ENCODE assay signal across 9 cellular contexts in genomic region chr4:139555073-139555704, GRCh38. TPM values are rescaled to one million over a fixed set of nuclear protein-coding genes. Genes with fewer than 3 reads are reported as not detected.
DNase-seq lines count a peak whose midpoint lies in the region; ATAC-seq, FAIRE-seq and TF ChIP-seq lines count a peak whose summit lies in the region.
"Had no signal": no experiment of that assay in that cellular context is flagged by ENCODE, and none has a peak within 500 bp of the region (broad histone marks: within the 10 kb centered on the region; RNA-seq: fewer than 3 reads in every experiment).

No MANE protein-coding gene starts in this region.

- H3K56ac ChIP-seq in H1 (replicated peaks; ENCODE audit: insufficient read length, low read depth, low read length): peak overlapping the region; percentile 48

- H2BK20ac ChIP-seq in H1 (ENCODE audit: low read length): no peak overlapping the region

- no peak overlapping the region for H2BK120ac ChIP-seq in H1 (replicated peaks; ENCODE audit: low read depth, low read length)

- POLR2A ChIA-PET in AG04449 (lab: Yijun Ruan, JAX) (interaction anchor here (0.9 to 1.2 kb wide), 3 partner anchors 11 to 26 kb away, joined by 3 to 5 read pairs (median 3); no protein-coding TSS in a partner anchor), H1 (lab: Charles Lee; ENCODE audit: partially characterized antibody) (interaction anchor here (1.2 to 1.3 kb wide), 2 partner anchors 25 to 114 kb away, joined by 3 read pairs; no protein-coding TSS in a partner anchor)

- H3K4me1 ChIP-seq in H1 (replicated peaks in 1 of 4; ENCODE audit: control insufficient read depth in 3 of 4, insufficient read depth in 4 of 4, low read length in 3 of 4): peaks cover 0 to 11% (median 8%) of the 10 kb centered on the region in 4 experiments; a peak in 6 of 7 replicates

- no peak overlapping the region for H2BK5ac ChIP-seq in H1 (ENCODE audit: low read depth, low read length)

- H3K27ac ChIP-seq in H1 (ENCODE audit: low read depth, low read length): no peak overlapping the region

- H3K4me2 ChIP-seq in H1 (ENCODE audit: insufficient read depth in 1 of 2, low read depth in 2 of 2, low read length in 2 of 2): peak overlapping the region; percentile 78 to 98

- H3K23ac ChIP-seq in H1 (ENCODE audit: insufficient read length): no peak overlapping the region

- TF ChIP-seq POLR2A in H1 (IDR thresholded peaks at IDR 0.05; ENCODE audit: control extremely low read depth in 1 of 2, low read depth in 2 of 2, low read length in 2 of 2): no peak

- WGBS in H1 (ENCODE audit: extremely low coverage in 1 of 2, insufficient coverage in 1 of 2, insufficient read length in 1 of 2, insufficient replicate concordance in 2 of 2, low coverage in 1 of 2, low lambda C conversion rate in 2 of 2, missing lambda C conversion rate in 1 of 2), 2 experiments: 4% methylated on average over 50 of the region's 53 CpGs; no CpG with 5 or more reads in 1 of the 2 experiments

- FAIRE-seq in H1 (lab: Jason Lieb, UNC): no peak
- FAIRE-seq: GM18507 had no signal

- no peak overlapping the region for H4K5ac ChIP-seq in H1 (ENCODE audit: insufficient read length, low read depth, low read length)

- peak overlapping the region; percentile 90 for H3K4me3 ChIP-seq in AG04449 (ENCODE audit: low read depth, low read length)
- H3K4me3 ChIP-seq in H1 (ENCODE audit: extremely low read depth in 1 of 4, insufficient read depth in 2 of 4, low read depth in 3 of 4, low read length in 4 of 4): peak overlapping the region; percentile 54 to 81 (median 70)

- TF ChIP-seq EP300 in H1 (IDR thresholded peaks at IDR 0.05; ENCODE audit: borderline replicate concordance in 1 of 2, low read depth in 2 of 2, low read length in 2 of 2): peak; percentile 8 to 41; a peak in 2 of 3 replicates

- peaks cover 15 to 44% (median 40%) of the 10 kb centered on the region in 4 experiments for H3K27me3 ChIP-seq in H1 (replicated peaks in 1 of 4; ENCODE audit: control insufficient read depth in 3 of 4, extremely low read depth in 1 of 4, insufficient read depth in 3 of 4, low read length in 3 of 4)

- H3K9ac ChIP-seq in H1 (replicated peaks in 1 of 4; ENCODE audit: extremely low read depth in 1 of 4, low read depth in 3 of 4, low read length in 3 of 4): peak overlapping the region; percentile 1 to 82 (median 75); a peak in 6 of 7 replicates

- H4K91ac ChIP-seq in H1 (replicated peaks; ENCODE audit: insufficient read length, low read length): no peak overlapping the region

- no peak for TF ChIP-seq RAD21 in H1 (IDR thresholded peaks at IDR 0.05 in 1 of 2, conservative IDR thresholded peaks at IDR 0.05 in 1 of 2; ENCODE audit: low read depth in 2 of 2, low read length in 2 of 2)

- peak overlapping the region; percentile 63; the same call in 1 of the 2 replicates for H2BK15ac ChIP-seq in H1 (ENCODE audit: low read length)

- H3K36me3 ChIP-seq in H1 (ENCODE audit: control insufficient read depth in 2 of 4, insufficient read depth in 4 of 4, low read length in 3 of 4): no peaks in the 10 kb centered on the region

- no peak overlapping the region for H2AK5ac ChIP-seq in H1 (ENCODE audit: low read depth, low read length)

- no peak overlapping the region for H3K18ac ChIP-seq in H1 (ENCODE audit: extremely low read depth, low read length)

- H3K4ac ChIP-seq in H1 (replicated peaks; ENCODE audit: insufficient read length, low read depth, low read length): no peak overlapping the region

- no peak overlapping the region for H2BK12ac ChIP-seq in H1 (ENCODE audit: low read depth, low read length)

- no peak for DNase-seq in AG04449 (ENCODE audit: low read depth, low spot score)
- peak; percentile 58 for DNase-seq in HS-5 (ENCODE audit: low read depth)
- DNase-seq in NOMO-1 treated with dmso at 0.1 percent for 144 hours (lab: John Stamatoyannopoulos, UW; ENCODE audit: unreplicated experiment): peak; percentile 79
- DNase-seq in activated CD8-positive, alpha-beta memory T cell treated with anti-CD3 and anti-CD28 coated beads, Interleukin-2, amount 50 U/mL, for 1 hour (ENCODE audit: extremely low read depth): peak; percentile 44
- peak in 1 of 2 experiments; percentile 85 for DNase-seq in H1 (ENCODE audit: low read depth in 1 of 2, low spot score in 2 of 2)
- peak; percentile 92 for DNase-seq in medulla oblongata (ENCODE audit: extremely low spot score)
- DNase-seq in stimulated activated CD4-positive, alpha-beta T cell treated with anti-CD3 and anti-CD28 coated beads, TNF-alpha, amount 100 ng/mL, for 24 hours (ENCODE audit: low read depth in 3 of 3): peak; percentile 56 to 78 (median 61)

- no peaks in the 10 kb centered on the region for H4K20me1 ChIP-seq in H1 (replicated peaks in 1 of 2; ENCODE audit: control insufficient read depth in 1 of 2, insufficient read depth in 2 of 2, low read length in 2 of 2)

- ATAC-seq in GM19043 (IDR thresholded peaks at IDR 0.05; ENCODE audit: low read depth, unreplicated experiment): peak; percentile 35

- no peak for TF ChIP-seq CTCF in AG04449 (IDR thresholded peaks at IDR 0.05; ENCODE audit: insufficient read depth, low read length, missing control alignments)
- TF ChIP-seq CTCF in H1 (IDR thresholded peaks at IDR 0.05; ENCODE audit: control extremely low read depth in 1 of 3, insufficient read depth in 1 of 3, low read depth in 1 of 3, low read length in 3 of 3): no peak

- peak overlapping the region; percentile 92 for H4K8ac ChIP-seq in H1 (ENCODE audit: extremely low read depth, insufficient read depth, low read length)

- H3K79me1 ChIP-seq in H1 (ENCODE audit: low read depth, low read length): no peaks in the 10 kb centered on the region

- H2AFZ ChIP-seq in H1 (ENCODE audit: low read length): peak overlapping the region; percentile 45; the same call in 1 of the 2 replicates

- no peaks in the 10 kb centered on the region for H3K9me3 ChIP-seq in H1 (ENCODE audit: insufficient read depth in 2 of 2, low read depth in 1 of 2, low read length in 1 of 2)

- CTCF ChIA-PET in AG04449 (lab: Yijun Ruan, JAX) (interaction anchor here (1.2 to 2.2 kb wide), 4 partner anchors 11 to 102 kb away, joined by 3 to 7 read pairs (median 4); no protein-coding TSS in a partner anchor), H1 (lab: Charles Lee; ENCODE audit: partially characterized antibody) (interaction anchor here (1.1 to 3.3 kb wide), 4 partner anchors 10 to 98 kb away, joined by 3 to 10 read pairs (median 6); no protein-coding TSS in a partner anchor)

- peaks cover 19% of the 10 kb centered on the region; the same call in 1 of the 2 replicates for H3K23me2 ChIP-seq in H1 (ENCODE audit: low read depth, low read length)

- H3K79me2 ChIP-seq in H1 (ENCODE audit: control insufficient read depth in 1 of 2, insufficient read depth in 2 of 2, low read length in 2 of 2): no peaks in the 10 kb centered on the region

- H3K14ac ChIP-seq in H1 (ENCODE audit: insufficient read length): no peak overlapping the region

TF ChIP-seq in H1, 55 proteins besides CTCF, POLR2A, EP300 and RAD21 (continues in another document):
- TF ChIP-seq HDAC2 (IDR thresholded peaks at IDR 0.05; ENCODE audit: borderline replicate concordance in 1 of 2, low read depth in 2 of 2, low read length in 2 of 2) (no peak), KDM1A (IDR thresholded peaks at IDR 0.05; ENCODE audit: borderline replicate concordance, low read length) (peak; percentile 85; the same call in 1 of the 2 replicates), CTBP2 (IDR thresholded peaks at IDR 0.05; ENCODE audit: borderline replicate concordance, insufficient read depth, insufficient read length, low read length) (no peak), RBBP5 (IDR thresholded peaks at IDR 0.05; ENCODE audit: borderline replicate concordance, low read depth, low read length) (peak; percentile 63; the same call in 1 of the 2 replicates), CREB1 (IDR thresholded peaks at IDR 0.05) (peak; percentile 68; the same call in 1 of the 2 replicates), EGR1 (IDR thresholded peaks at IDR 0.05; ENCODE audit: borderline replicate concordance, low read depth, low read length) (no peak), E2F6 (IDR thresholded peaks at IDR 0.05) (peak; percentile 80), POLR2AphosphoS5 (IDR thresholded peaks at IDR 0.05; ENCODE audit: low read depth, low read length) (peak; percentile 50; the same call in 1 of the 2 replicates), JUND (IDR thresholded peaks at IDR 0.05; ENCODE audit: low read length) (0 out of 2 replicates have a peak, but pooled peaks have one; percentile 3), BACH1 (IDR thresholded peaks at IDR 0.05; ENCODE audit: low read length) (peak; percentile 35; the same call in 1 of the 2 replicates), MAX (IDR thresholded peaks at IDR 0.05) (peak; percentile 95), TEAD4 (IDR thresholded peaks at IDR 0.05; ENCODE audit: low read depth, low read length) (peak; percentile 70; the same call in 1 of the 2 replicates)

RNA-seq across cellular contexts. Expression of gene SETD7, which starts 0.8 kb away (rescaled TPM):
- total RNA-seq in H1 (2021; fragmentation: NEBNext Ultra II Directional; extraction: Animal tissue kit (Norgen Biotek cat#: 25700)): 3.4 and 4.6 TPM in 2 replicates
- 1.3 and 1.5 TPM in 2 replicates for polyA plus RNA-seq in H1 (2011; rRNA removed)
- polyA plus RNA-seq in H1 (2011; cell fraction: cytosol; rRNA removed): 1.4 TPM
- polyA plus RNA-seq in H1 (2011; cell fraction: nucleus; rRNA removed): 1.3 TPM
- polyA plus RNA-seq in H1 (2012, experiment 1 of 2): 1.5 to 2.1 TPM (median 1.9 TPM) in 4 replicates
- polyA plus RNA-seq in H1 (2012, experiment 2 of 2): 0.20 TPM
- polyA plus RNA-seq in H1 (2013, experiment 1 of 2): 2.1 TPM
- 1.7 TPM for polyA plus RNA-seq in H1 (2013, experiment 2 of 2)
- 3.1 and 4.5 TPM in 2 replicates for polyA minus RNA-seq in H1 (2011; rRNA and poly(A)+ RNA removed)
- polyA minus RNA-seq in H1 (2011; cell fraction: cytosol; rRNA and poly(A)+ RNA removed): 1.5 TPM
- 3.1 TPM for polyA minus RNA-seq in H1 (2011; cell fraction: nucleus; rRNA and poly(A)+ RNA removed)
